8 cellular contexts compared by ENCODE assay signal in genomic region chr9:109315889-109316640, GRCh38. TPM values are rescaled to one million over a fixed set of nuclear protein-coding genes. Genes with fewer than 3 reads are reported as not detected.
DNase-seq lines count a peak whose midpoint lies in the region; ATAC-seq lines count a peak whose summit lies in the region.

No MANE protein-coding gene starts in this region.

- in situ Hi-C loops in KBM-7 (cut with MboI; ENCODE audit: low pct_unique_long_range_greater_than_20kb, low sequenced_read_pairs): no loop called here

- DNase-seq in AML-193 (lab: John Stamatoyannopoulos, UW) (peak; percentile 93 to 96), NCI-H1694 treated with DMSO at 0.1 percent for 48 hours (lab: John Stamatoyannopoulos, UW) (peak; percentile 83), anterior cingulate cortex (lab: John Stamatoyannopoulos, UW) (peak in 49 of 58 donors; percentile 6 to 82 (median 52)), left lobe of liver (ENCODE audit: low spot score) (peak; percentile 93), KBM-7 (no peak)
- DNase-seq in stimulated activated CD4-positive, alpha-beta T cell treated with anti-CD3 and anti-CD28 coated beads, Interleukin-4, amount 100 ng/mL, for 4 hours: no peak
- no peak for DNase-seq in stimulated activated CD4-positive, alpha-beta T cell treated with anti-CD3 and anti-CD28 coated beads, Interleukin-2, amount 100 ng/mL, for 24 hours

- ATAC-seq in left lobe of liver (peak; percentile 58), GM19328 (IDR thresholded peaks at IDR 0.05; ENCODE audit: unreplicated experiment) (no peak)

RNA-seq across cellular contexts. Expression of gene EPB41L4B, which starts 4.8 kb away (rescaled TPM):
- 51.4 TPM for total RNA-seq in left lobe of liver

Comparison
In these comparisons a context has a peak if more than half of its experiments do, and no peak if none do; other contexts are left out.
1. DNase-seq: peak in AML-193 (2 of 2), NCI-H1694 treated with DMSO at 0.1 percent for 48 hours (single experiment), anterior cingulate cortex (49 of 58) and left lobe of liver (single experiment); none in KBM-7 (single experiment), stimulated activated CD4-positive, alpha-beta T cell treated with anti-CD3 and anti-CD28 coated beads, Interleukin-4, amount 100 ng/mL, for 4 hours (0 of 2) and stimulated activated CD4-positive, alpha-beta T cell treated with anti-CD3 and anti-CD28 coated beads, Interleukin-2, amount 100 ng/mL, for 24 hours (0 of 2).